Comparison of ENCODE assay signal across 24 cellular contexts in genomic region chr10:49053998-49054692, GRCh38.
"Had no signal": no experiment of that assay in that cellular context is flagged by ENCODE, and none has a peak within 500 bp of the region (broad histone marks: within the 10 kb centered on the region; RNA-seq: fewer than 3 reads in every experiment).

No MANE protein-coding gene starts in this region.

- H3K27ac ChIP-seq: breast epithelium had no signal

- H3K36me3 Mint-ChIP-seq: activated naive CD8-positive, alpha-beta T cell treated with anti-CD3 and anti-CD28 coated beads, Interleukin-2, amount 10 ng/mL, durations not matched to agents 7 days and 5 days; WTC11 had no signal

- H3K4me1 ChIP-seq: breast epithelium had no signal

- ATAC-seq: activated CD8-positive, alpha-beta T cell treated with anti-CD3 and anti-CD28 coated beads, Interleukin-2, amount 10 ng/mL, durations not matched to agents 7 days and 5 days; PC-3; T-helper 17 cell; WTC11 had no signal

- H3K27me3 ChIP-seq: breast epithelium, MG63 had no signal

- H3K4me3 Mint-ChIP-seq: activated CD8-positive, alpha-beta T cell treated with anti-CD3 and anti-CD28 coated beads, Interleukin-2, amount 10 ng/mL, durations not matched to agents 7 days and 5 days; activated naive CD8-positive, alpha-beta T cell treated with anti-CD3 and anti-CD28 coated beads, Interleukin-2, amount 10 ng/mL, durations not matched to agents 7 days and 5 days; central memory CD8-positive, alpha-beta T cell; T-helper 17 cell; WTC11 had no signal

- H3K27ac Mint-ChIP-seq: activated CD8-positive, alpha-beta T cell treated with anti-CD3 and anti-CD28 coated beads, Interleukin-2, amount 10 ng/mL, durations not matched to agents 7 days and 5 days; activated naive CD8-positive, alpha-beta T cell treated with anti-CD3 and anti-CD28 coated beads, Interleukin-2, amount 10 ng/mL, durations not matched to agents 7 days and 5 days; T-helper 17 cell; WTC11 had no signal

- H3K9me3 ChIP-seq: breast epithelium, MG63 had no signal

- DNase-seq: activated CD4-positive, alpha-beta T cell treated with anti-CD3 and anti-CD28 coated beads for 48 hours; activated CD4-positive, alpha-beta T cell treated with anti-CD3 and anti-CD28 coated beads, Interleukin-2, amount 50 U/mL, for 4 hours; activated CD4-positive, CD25-positive, alpha-beta regulatory T cell treated with anti-CD3 and anti-CD28 coated beads, Interleukin-2, amount 50 U/mL, for 72 hours; activated CD8-positive, alpha-beta memory T cell treated with anti-CD3 and anti-CD28 coated beads, Interleukin-2, amount 50 U/mL, for 48 hours; activated CD8-positive, alpha-beta T cell treated with anti-CD3 and anti-CD28 coated beads, Interleukin-2, amount 10 ng/mL, durations not matched to agents 7 days and 5 days; activated naive CD4-positive, alpha-beta T cell treated with anti-CD3 and anti-CD28 coated beads, Interleukin-2, amount 50 U/mL, for 16 hours; activated naive CD8-positive, alpha-beta T cell treated with anti-CD3 and anti-CD28 coated beads, Interleukin-2, amount 10 ng/mL, durations not matched to agents 7 days and 5 days; activated T-cell treated with anti-CD3 and anti-CD28 coated beads, Interleukin-2, amount 50 U/mL, for 1 hour; aorta; MG63; NCI-H1105; NCI-H1436; NCI-H1694 treated with DMSO at 0.1 percent for 48 hours; NCI-H2029 treated with DMSO at 0.1 percent for 48 hours; NCI-H345; NCI-H510A treated with DMSO at 0.1 percent for 48 hours; PC-3; SIG-M5; T-helper 17 cell; T-helper 9 cell had no signal

- H3K4me1 Mint-ChIP-seq: activated naive CD8-positive, alpha-beta T cell treated with anti-CD3 and anti-CD28 coated beads, Interleukin-2, amount 10 ng/mL, durations not matched to agents 7 days and 5 days; T-helper 17 cell had no signal

- FAIRE-seq: RCC 7860 had no signal

- H3K4me3 ChIP-seq: breast epithelium, MG63 had no signal

- H3K9me3 Mint-ChIP-seq: activated naive CD8-positive, alpha-beta T cell treated with anti-CD3 and anti-CD28 coated beads, Interleukin-2, amount 10 ng/mL, durations not matched to agents 7 days and 5 days; central memory CD8-positive, alpha-beta T cell had no signal

- H3K36me3 ChIP-seq: breast epithelium, MG63 had no signal
